ENCODE assay signal across 8 cellular contexts in genomic region chr5:142800776-142801494, GRCh38. TPM values are rescaled to one million over a fixed set of nuclear protein-coding genes. Genes with fewer than 3 reads are reported as not detected.
DNase-seq lines count a peak whose midpoint lies in the region; ATAC-seq and TF ChIP-seq lines count a peak whose summit lies in the region.

No MANE protein-coding gene starts in this region.

- H3K9ac ChIP-seq in neural progenitor cell = no peak overlapping the region

- H3K4me3 ChIP-seq in Caco-2 (ENCODE audit: low read depth, low read length) (no peak overlapping the region), PC-9 (no peak overlapping the region), WERI-Rb-1 (ENCODE audit: low read depth, low read length) (no peak overlapping the region), neural progenitor cell (no peak overlapping the region), heart left ventricle (no peak overlapping the region)

- H3K4me1 Mint-ChIP-seq in Caco-2 (ENCODE audit: low read depth, unreplicated experiment) = peaks cover 49% of the 10 kb centered on the region
- peaks cover 22% of the 10 kb centered on the region for H3K4me1 Mint-ChIP-seq in neural progenitor cell

- no peaks in the 10 kb centered on the region for H3K36me3 ChIP-seq in Caco-2 (ENCODE audit: control insufficient read depth, insufficient read depth, low read length)
- no peaks in the 10 kb centered on the region for H3K36me3 ChIP-seq in PC-9 (ENCODE audit: low read depth)
- H3K36me3 ChIP-seq in WERI-Rb-1 = no peaks in the 10 kb centered on the region
- H3K36me3 ChIP-seq in neural progenitor cell = no peaks in the 10 kb centered on the region
- no peaks in the 10 kb centered on the region for H3K36me3 ChIP-seq in heart left ventricle

- H3K27ac Mint-ChIP-seq in Caco-2 (ENCODE audit: unreplicated experiment) (peak overlapping the region; percentile 13), neural progenitor cell (no peak overlapping the region)

- TF ChIP-seq CTCF in Caco-2 (IDR thresholded peaks at IDR 0.05; ENCODE audit: insufficient read depth in 1 of 2, low read depth in 1 of 2, low read length in 1 of 2, severe bottlenecking in 1 of 2, unreplicated experiment in 1 of 2) (no peak), PC-9 (conservative IDR thresholded peaks at IDR 0.05) (no peak), WERI-Rb-1 (IDR thresholded peaks at IDR 0.05; ENCODE audit: low read depth, low read length) (no peak), neural progenitor cell (IDR thresholded peaks at IDR 0.05) (no peak), heart left ventricle (IDR thresholded peaks at IDR 0.05) (no peak)

- H3K27me3 ChIP-seq in Caco-2 (replicated peaks; ENCODE audit: control insufficient read depth, insufficient read depth, low read length) = no peaks in the 10 kb centered on the region
- no peaks in the 10 kb centered on the region for H3K27me3 ChIP-seq in PC-9 (ENCODE audit: insufficient read depth, low read depth)
- no peaks in the 10 kb centered on the region for H3K27me3 ChIP-seq in WERI-Rb-1 (ENCODE audit: insufficient read depth, low read depth, severe bottlenecking)
- H3K27me3 ChIP-seq in neural progenitor cell = no peaks in the 10 kb centered on the region
- no peaks in the 10 kb centered on the region for H3K27me3 ChIP-seq in heart left ventricle

- H3K27ac ChIP-seq in PC-9 = no peak overlapping the region
- H3K27ac ChIP-seq in WERI-Rb-1 = no peak overlapping the region
- no peak overlapping the region for H3K27ac ChIP-seq in neural progenitor cell
- peak overlapping the region in 3 of 12 donors; percentile 6 to 91 (median 11) for H3K27ac ChIP-seq in heart left ventricle

- H3K36me3 Mint-ChIP-seq in Caco-2 (ENCODE audit: insufficient read depth, unreplicated experiment) (peaks cover 5% of the 10 kb centered on the region), neural progenitor cell (no peaks in the 10 kb centered on the region)

- WGBS in heart left ventricle, 4 donors = 85 to 92% (median 92%) methylated on average over 6 of the region's 6 CpGs

- H2AFZ ChIP-seq in PC-9 (no peak overlapping the region), neural progenitor cell (replicated peaks) (no peak overlapping the region)

- H3K9me3 ChIP-seq in Caco-2 (no peaks in the 10 kb centered on the region), PC-9 (ENCODE audit: insufficient read depth, low read depth) (no peaks in the 10 kb centered on the region), WERI-Rb-1 (ENCODE audit: severe bottlenecking) (no peaks in the 10 kb centered on the region), neural progenitor cell (ENCODE audit: low read depth) (no peaks in the 10 kb centered on the region), heart left ventricle (no peaks in the 10 kb centered on the region)

- intact Hi-C loops in Caco-2 (cut with micrococcal nuclease; ENCODE audit: unreplicated experiment) (no loop called here), PC-9 (cut with micrococcal nuclease; ENCODE audit: unreplicated experiment) (no loop called here), heart left ventricle (cut with DNase I) (no loop called here)

- DNase-seq in Caco-2 = no peak
- DNase-seq in Kasumi-1 (lab: John Stamatoyannopoulos, UW) = peak; percentile 45
- DNase-seq in activated naive CD4-positive, alpha-beta T cell treated with anti-CD3 and anti-CD28 coated beads, Interleukin-2, amount 50 U/mL, for 16 hours = peak; percentile 39
- no peak for DNase-seq in PC-9
- DNase-seq in WERI-Rb-1 = no peak
- DNase-seq in neural progenitor cell (ENCODE audit: low spot score) = no peak
- no peak for DNase-seq in heart left ventricle

- ATAC-seq in GM21528 (IDR thresholded peaks at IDR 0.05; ENCODE audit: low FRiP score, unreplicated experiment) (peak; percentile 85), heart left ventricle (no peak)

- no peak overlapping the region for H3K4me2 ChIP-seq in PC-9
- no peak overlapping the region for H3K4me2 ChIP-seq in neural progenitor cell

- no TSS peak for BruUV-seq in Caco-2 (replicated peaks; lab: Mats Ljungman, UMichigan)
- BruUV-seq in PC-9 (replicated peaks; lab: Mats Ljungman, UMichigan) = no TSS peak

- H3K4me3 Mint-ChIP-seq in Caco-2 (ENCODE audit: unreplicated experiment) (no peak overlapping the region), neural progenitor cell (no peak overlapping the region)

- no peaks in the 10 kb centered on the region for H3F3A ChIP-seq in PC-9 (ENCODE audit: insufficient read depth, low read depth)
- no peaks in the 10 kb centered on the region for H3F3A ChIP-seq in neural progenitor cell (ENCODE audit: low read depth)

- H3K79me2 ChIP-seq in PC-9 (ENCODE audit: low read depth) (0 out of 2 replicates have a peak, but pooled peaks cover 12% of the 10 kb centered on the region), neural progenitor cell (ENCODE audit: low read depth) (peaks cover 3% of the 10 kb centered on the region)

- H3K4me1 ChIP-seq in Caco-2 = peaks cover 26% of the 10 kb centered on the region
- no peaks in the 10 kb centered on the region for H3K4me1 ChIP-seq in PC-9 (replicated peaks; ENCODE audit: insufficient read depth)
- H3K4me1 ChIP-seq in neural progenitor cell = peaks cover 8% of the 10 kb centered on the region
- H3K4me1 ChIP-seq in heart left ventricle = peaks cover 3 to 95% (median 38%) of the 10 kb centered on the region in 12 donors

- CTCF ChIA-PET in Caco-2 (lab: Charles Lee) = interaction anchor here (0.7 to 1.0 kb wide), 2 partner anchors 83 to 87 kb away, joined by 3 to 6 read pairs; no protein-coding TSS in a partner anchor
- CTCF ChIA-PET in PC-9 (lab: Charles Lee) = no interaction called here

- no peak for TF ChIP-seq POLR2A in heart left ventricle (IDR thresholded peaks at IDR 0.05)

- H3K9me2 ChIP-seq in PC-9 (ENCODE audit: insufficient read depth) = no peaks in the 10 kb centered on the region

- H3K27me3 Mint-ChIP-seq in Caco-2 (ENCODE audit: insufficient read depth, unreplicated experiment) = no peaks in the 10 kb centered on the region
- no peaks in the 10 kb centered on the region for H3K27me3 Mint-ChIP-seq in neural progenitor cell (ENCODE audit: insufficient read depth, low read depth)

- POLR2A ChIA-PET in Caco-2 (lab: Charles Lee) (no interaction called here), PC-9 (lab: Charles Lee; ENCODE audit: unreplicated experiment) (no interaction called here)

- peaks cover 5% of the 10 kb centered on the region; the same call in 1 of the 2 replicates for H4K20me1 ChIP-seq in PC-9 (ENCODE audit: insufficient read depth)
- no peaks in the 10 kb centered on the region for H4K20me1 ChIP-seq in neural progenitor cell (ENCODE audit: low read depth)

- H3K9me3 Mint-ChIP-seq in Caco-2 (ENCODE audit: unreplicated experiment) (no peaks in the 10 kb centered on the region), neural progenitor cell (no peaks in the 10 kb centered on the region)

RNA-seq across cellular contexts. Expression of gene ARHGAP26, which starts 30.8 kb away (rescaled TPM):
- 74.6 and 79.8 TPM in 2 replicates for total RNA-seq in Caco-2 (2022)
- total RNA-seq in PC-9 (2021) = 23.0 and 29.7 TPM in 2 replicates
- 7.0 and 14.5 TPM in 2 replicates for total RNA-seq in neural progenitor cell (ENCODE audit: low replicate concordance)
- total RNA-seq in heart left ventricle = 10 to 100 TPM; 22.9 to 52.1 (median 35.6) TPM
- 10 to 100 TPM; 11.9 to 18.2 TPM for polyA plus RNA-seq in heart left ventricle

Comparison
In these comparisons a context has a peak if more than half of its experiments do, and no peak if none do; other contexts are left out.
1. DNase-seq: peak in Kasumi-1 (2 of 2) and activated naive CD4-positive, alpha-beta T cell treated with anti-CD3 and anti-CD28 coated beads, Interleukin-2, amount 50 U/mL, for 16 hours (single experiment); none in Caco-2 (0 of 2), PC-9 (0 of 2), WERI-Rb-1 (single experiment), neural progenitor cell (single experiment) and heart left ventricle (0 of 5).